ENCODE assay signal across 8 cellular contexts in the genomic region with DNA sequence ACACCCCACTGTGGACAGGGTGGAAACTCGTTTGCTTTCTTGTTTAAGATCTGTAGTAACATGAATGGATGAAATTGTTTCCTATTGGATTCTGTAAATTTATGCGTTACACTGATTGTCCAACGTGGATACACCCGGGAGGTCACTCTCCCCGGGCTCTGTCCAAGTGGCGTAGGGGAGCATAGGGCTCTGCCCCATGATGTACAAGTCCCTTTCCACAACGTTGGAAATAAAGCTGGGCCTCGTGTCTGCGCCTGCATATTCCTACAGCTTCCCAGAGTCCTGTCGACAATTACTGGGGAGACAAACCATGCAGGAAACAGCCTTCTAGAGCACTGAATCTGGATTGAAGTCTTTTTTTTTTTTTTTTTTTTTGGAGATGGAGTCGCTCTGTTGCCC. TPM values are rescaled to one million over a fixed set of nuclear protein-coding genes. Genes with fewer than 3 reads are reported as not detected.
DNase-seq lines count a peak whose midpoint lies in the region; ATAC-seq and TF ChIP-seq lines count a peak whose summit lies in the region.

No MANE protein-coding gene starts in this region.

- H3K27me3 Mint-ChIP-seq in activated CD4-positive, alpha-beta memory T cell treated with anti-CD3 and anti-CD28 coated beads for 36 hours, result peaks cover 6% of the 10 kb centered on the region

- peaks cover 68% of the 10 kb centered on the region for H3F3A ChIP-seq in SK-N-SH (replicated peaks; ENCODE audit: insufficient read depth)

- H3K4me3 Mint-ChIP-seq in activated CD4-positive, alpha-beta memory T cell treated with anti-CD3 and anti-CD28 coated beads for 36 hours, result peak overlapping the region; percentile 97

- H3K9me3 Mint-ChIP-seq in activated CD4-positive, alpha-beta memory T cell treated with anti-CD3 and anti-CD28 coated beads for 36 hours, result peaks cover 3% of the 10 kb centered on the region

- no peaks in the 10 kb centered on the region for H3K27me3 ChIP-seq in SK-N-SH (ENCODE audit: insufficient read depth)
- H3K27me3 ChIP-seq in right atrium auricular region, result no peaks in the 10 kb centered on the region

- ATAC-seq in SK-N-SH treated with all-trans-retinoic acid at 6 μM for 48 hours (no peak), sciatic nerve (no peak)

- 0% methylated on average over 11 of the region's 11 CpGs for WGBS in SK-N-SH (ENCODE audit: low lambda C conversion rate)

- TF ChIP-seq RAD21 in SK-N-SH (IDR thresholded peaks at IDR 0.05; ENCODE audit: low read length), result no peak

- POLR2A ChIA-PET in SK-N-SH (lab: Yijun Ruan, JAX), result interaction anchor here (0.6 to 2.7 kb wide), 8 partner anchors 10 to 259 kb away, joined by 3 to 9 read pairs (median 4); partner anchors contain the start of genes MED18 and RNU11
- POLR2A ChIA-PET in activated CD4-positive, alpha-beta memory T cell treated with anti-CD3 and anti-CD28 coated beads for 36 hours (lab: Charles Lee), result interaction anchor here (0.6 to 9.7 kb wide), 15 partner anchors 9 to 258 kb away, joined by 3 to 180 read pairs (median 5); partner anchors contain the start of genes GMEB1, MED18, RNU11 and TAF12

- H3K36me3 Mint-ChIP-seq in activated CD4-positive, alpha-beta memory T cell treated with anti-CD3 and anti-CD28 coated beads for 36 hours, result peaks cover 68% of the 10 kb centered on the region

- H3K4me3 ChIP-seq in SK-N-SH (ENCODE audit: low read depth in 2 of 2, low read length in 1 of 2) (peak overlapping the region; percentile 70 to 98), right atrium auricular region (peak overlapping the region; percentile 69 to 78)

- no peaks in the 10 kb centered on the region for H3K9me2 ChIP-seq in SK-N-SH

- TF ChIP-seq CTCF in SK-N-SH (IDR thresholded peaks at IDR 0.05) (no peak), right atrium auricular region (IDR thresholded peaks at IDR 0.05) (no peak)

- H3K4me1 Mint-ChIP-seq in activated CD4-positive, alpha-beta memory T cell treated with anti-CD3 and anti-CD28 coated beads for 36 hours (ENCODE audit: low read depth), result peaks cover 40% of the 10 kb centered on the region

- H3K36me3 ChIP-seq in SK-N-SH (replicated peaks in 1 of 2; ENCODE audit: control insufficient read depth in 1 of 2, insufficient read depth in 2 of 2, low read length in 1 of 2) (peaks cover 41 to 59% of the 10 kb centered on the region in 2 experiments), right atrium auricular region (peaks cover 47% of the 10 kb centered on the region)

- TF ChIP-seq EP300 in SK-N-SH (IDR thresholded peaks at IDR 0.05; ENCODE audit: borderline replicate concordance in 1 of 2, low read depth in 1 of 2, low read length in 1 of 2), result no peak

- H3K4me1 ChIP-seq in SK-N-SH (ENCODE audit: control insufficient read depth in 1 of 2, insufficient read depth in 2 of 2, low read depth in 1 of 2, low read length in 1 of 2), result peaks cover 18 to 20% of the 10 kb centered on the region in 2 experiments; a peak in 3 of 4 replicates
- H3K4me1 ChIP-seq in right atrium auricular region, result peaks cover 0 to 46% of the 10 kb centered on the region in 2 donors

- no peak overlapping the region for H2AFZ ChIP-seq in SK-N-SH (ENCODE audit: low read depth)

- CTCF ChIA-PET in SK-N-SH (lab: Yijun Ruan, JAX), result interaction anchor here (1.1 to 2.4 kb wide), 3 partner anchors 74 to 98 kb away, joined by 3 to 11 read pairs (median 7); no protein-coding TSS in a partner anchor
- CTCF ChIA-PET in activated CD4-positive, alpha-beta memory T cell treated with anti-CD3 and anti-CD28 coated beads for 36 hours (lab: Charles Lee), result interaction anchor here (1.1 to 1.4 kb wide), 2 partner anchors 44 to 258 kb away, joined by 4 read pairs; no protein-coding TSS in a partner anchor

- DNase-seq in SK-N-SH (no peak), right atrium auricular region (ENCODE audit: low spot score) (no peak), KG1 (lab: John Stamatoyannopoulos, UW) (no peak), sciatic nerve (ENCODE audit: low spot score) (no peak), H4 (ENCODE audit: low spot score) (no peak)
- DNase-seq in activated CD4-positive, alpha-beta memory T cell treated with anti-CD3 and anti-CD28 coated beads for 36 hours, result peak; percentile 30
- DNase-seq in stimulated activated CD4-positive, alpha-beta T cell treated with anti-CD3 and anti-CD28 coated beads, Interleukin-12 subunit alpha, Interleukin-12 subunit beta, amount 100 ng/mL, for 48 hours (ENCODE audit: low read depth in 2 of 3, low spot score in 1 of 3), result peak in 2 of 3 donors; percentile 16 to 26

- peak overlapping the region; percentile 75 to 90 for H3K27ac ChIP-seq in SK-N-SH (ENCODE audit: low read depth in 2 of 2, low read length in 1 of 2)
- peak overlapping the region; percentile 81 to 85 for H3K27ac ChIP-seq in right atrium auricular region

- peaks cover 50% of the 10 kb centered on the region for H3K79me2 ChIP-seq in SK-N-SH (ENCODE audit: insufficient read depth)

- peak overlapping the region; percentile 99 for H3K9ac ChIP-seq in SK-N-SH

- peaks cover 58% of the 10 kb centered on the region for H4K20me1 ChIP-seq in SK-N-SH (ENCODE audit: insufficient read depth)

- H3K9me3 ChIP-seq in SK-N-SH (no peaks in the 10 kb centered on the region), right atrium auricular region (no peaks in the 10 kb centered on the region)

- intact Hi-C loops in activated CD4-positive, alpha-beta memory T cell treated with anti-CD3 and anti-CD28 coated beads for 36 hours (cut with micrococcal nuclease), result loop anchor here (2.0 to 5.0 kb wide), 2 partner anchors 260 to 380 kb away; no protein-coding TSS in a partner anchor
- intact Hi-C loops in sciatic nerve (cut with DNase I), result no loop called here

- peak overlapping the region; percentile 97 for H3K27ac Mint-ChIP-seq in activated CD4-positive, alpha-beta memory T cell treated with anti-CD3 and anti-CD28 coated beads for 36 hours

- H3K4me2 ChIP-seq in SK-N-SH, result peak overlapping the region; percentile 88

TF ChIP-seq in SK-N-SH, 30 proteins besides CTCF, POLR2A, EP300 and RAD21:
- TF ChIP-seq CHD2 (IDR thresholded peaks at IDR 0.05; ENCODE audit: low read length, partially characterized antibody) (peak; percentile 27), TAF1 (IDR thresholded peaks at IDR 0.05; ENCODE audit: borderline replicate concordance, low read depth, low read length) (no peak), MXI1 (IDR thresholded peaks at IDR 0.05; ENCODE audit: low read depth, low read length) (0 out of 2 replicates have a peak, but pooled peaks have one; percentile 39), RCOR1 (IDR thresholded peaks at IDR 0.05; ENCODE audit: low read length) (no peak), FOSL2 (IDR thresholded peaks at IDR 0.05; ENCODE audit: borderline replicate concordance, low read depth) (no peak), NFIC (IDR thresholded peaks at IDR 0.05; ENCODE audit: borderline replicate concordance) (no peak)

TF ChIP-seq in SK-N-SH treated with all-trans-retinoic acid at 6 μM for 48 hours, 23 proteins besides CTCF, POLR2A, EP300 and RAD21 (continues in another document):
- TF ChIP-seq RARB (CRISPR knock-in tag; IDR thresholded peaks at IDR 0.05) (no peak), CSDC2 (CRISPR knock-in tag; IDR thresholded peaks at IDR 0.05) (no peak), TSHZ2 (CRISPR knock-in tag; IDR thresholded peaks at IDR 0.05) (no peak)
- TF ChIP-seq, protein P1, sequence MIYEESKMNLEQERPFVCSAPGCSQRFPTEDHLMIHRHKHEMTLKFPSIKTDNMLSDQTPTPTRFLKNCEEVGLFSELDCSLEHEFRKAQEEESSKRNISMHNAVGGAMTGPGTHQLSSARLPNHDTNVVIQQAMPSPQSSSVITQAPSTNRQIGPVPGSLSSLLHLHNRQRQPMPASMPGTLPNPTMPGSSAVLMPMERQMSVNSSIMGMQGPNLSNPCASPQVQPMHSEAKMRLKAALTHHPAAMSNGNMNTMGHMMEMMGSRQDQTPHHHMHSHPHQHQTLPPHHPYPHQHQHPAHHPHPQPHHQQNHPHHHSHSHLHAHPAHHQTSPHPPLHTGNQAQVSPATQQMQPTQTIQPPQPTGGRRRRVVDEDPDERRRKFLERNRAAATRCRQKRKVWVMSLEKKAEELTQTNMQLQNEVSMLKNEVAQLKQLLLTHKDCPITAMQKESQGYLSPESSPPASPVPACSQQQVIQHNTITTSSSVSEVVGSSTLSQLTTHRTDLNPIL (CRISPR knock-in tag; IDR thresholded peaks at IDR 0.05; ENCODE audit: low read depth), result no peak

RNA-seq across cellular contexts. Expression of gene RCC1, which starts 1.4 kb away (rescaled TPM):
- polyA plus RNA-seq in SK-N-SH (2012; rRNA removed), result 56.2 and 61.0 TPM in 2 replicates
- polyA plus RNA-seq in SK-N-SH (2012; cell fraction: cytosol; rRNA removed), result 37.6 and 56.7 TPM in 2 replicates
- 51.9 and 53.7 TPM in 2 replicates for polyA plus RNA-seq in SK-N-SH (2012; cell fraction: nucleus; rRNA removed)
- 10 to 100 TPM; 83.5 to 86.1 TPM for total RNA-seq in activated CD4-positive, alpha-beta memory T cell treated with anti-CD3 and anti-CD28 coated beads for 36 hours
- total RNA-seq in right atrium auricular region, result 1 to 10 TPM; 6.2 to 8.1 TPM
- 10.7 TPM for total RNA-seq in sciatic nerve
- 63.2 and 65.6 TPM in 2 replicates for total RNA-seq in H4 (2014; rRNA removed; shearing (Covaris generic))

RNA-seq across cellular contexts. Expression of gene TRNAU1AP, which starts 45.6 kb away (rescaled TPM):
- 25.8 and 31.2 TPM in 2 replicates for polyA plus RNA-seq in SK-N-SH (2012; rRNA removed)
- 26.7 and 28.3 TPM in 2 replicates for polyA plus RNA-seq in SK-N-SH (2012; cell fraction: cytosol; rRNA removed)
- polyA plus RNA-seq in SK-N-SH (2012; cell fraction: nucleus; rRNA removed), result 32.6 and 44.8 TPM in 2 replicates
- 10 to 100 TPM; 57.3 to 59.6 TPM for total RNA-seq in activated CD4-positive, alpha-beta memory T cell treated with anti-CD3 and anti-CD28 coated beads for 36 hours
- total RNA-seq in right atrium auricular region (10 to 100 TPM in 1 of 2 donors, 1 to 10 TPM in 1; 7.4 to 12.6 TPM), sciatic nerve (31.0 TPM)
- total RNA-seq in H4 (2014; rRNA removed; shearing (Covaris generic)), result 25.6 and 25.8 TPM in 2 replicates

Comparison
In these comparisons a context has a peak if more than half of its experiments do, and no peak if none do; other contexts are left out.
1. DNase-seq: peak in activated CD4-positive, alpha-beta memory T cell treated with anti-CD3 and anti-CD28 coated beads for 36 hours (single experiment) and stimulated activated CD4-positive, alpha-beta T cell treated with anti-CD3 and anti-CD28 coated beads, Interleukin-12 subunit alpha, Interleukin-12 subunit beta, amount 100 ng/mL, for 48 hours (2 of 3); none in SK-N-SH (single experiment), right atrium auricular region (single experiment), KG1 (single experiment), sciatic nerve (single experiment) and H4 (single experiment).